Comparison of ENCODE assay signal across 1 cellular context in the genomic region with DNA sequence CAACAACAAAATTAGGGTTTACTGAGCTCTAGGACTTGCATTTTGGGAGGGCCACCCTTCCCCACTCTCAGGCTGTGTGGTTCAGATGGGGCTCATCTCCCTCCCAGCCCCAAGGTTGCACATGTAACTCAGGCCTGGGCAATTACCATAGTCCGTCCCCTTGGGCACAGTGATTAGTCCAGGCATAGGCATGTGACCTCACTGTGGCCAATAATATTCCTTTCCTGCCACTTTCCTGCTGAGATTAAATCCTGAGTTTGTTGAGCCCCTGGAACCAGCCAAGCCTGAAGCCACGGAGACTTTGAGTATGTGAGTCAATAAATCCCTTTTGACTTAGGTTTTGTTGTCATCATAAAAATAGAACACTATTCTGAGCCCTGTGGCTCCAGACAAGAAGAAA.
TF ChIP-seq lines count a peak whose summit lies in the region.

No MANE protein-coding gene starts in this region.

TF ChIP-seq in K562, 482 proteins besides CTCF, POLR2A, EP300 and RAD21 (continued from another document):
- no peak for TF ChIP-seq CHD7 (IDR thresholded peaks at IDR 0.05; ENCODE audit: low read depth, low read length)
- peak; percentile 25 for TF ChIP-seq NFYB (IDR thresholded peaks at IDR 0.05; ENCODE audit: extremely low read depth, insufficient read length)
- no peak for TF ChIP-seq RFX7 (CRISPR knock-in tag; IDR thresholded peaks at IDR 0.05)
- no peak for TF ChIP-seq NONO (IDR thresholded peaks at IDR 0.05; ENCODE audit: low read depth in 2 of 2, low read length in 1 of 2)
- TF ChIP-seq, protein P1, sequence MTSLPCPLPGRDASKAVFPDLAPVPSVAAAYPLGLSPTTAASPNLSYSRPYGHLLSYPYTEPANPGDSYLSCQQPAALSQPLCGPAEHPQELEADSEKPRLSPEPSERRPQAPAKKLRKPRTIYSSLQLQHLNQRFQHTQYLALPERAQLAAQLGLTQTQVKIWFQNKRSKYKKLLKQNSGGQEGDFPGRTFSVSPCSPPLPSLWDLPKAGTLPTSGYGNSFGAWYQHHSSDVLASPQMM (CRISPR knock-in tag; IDR thresholded peaks at IDR 0.05): no peak
- TF ChIP-seq HNRNPLL (IDR thresholded peaks at IDR 0.05; ENCODE audit: low read depth, low read length, poor library complexity, severe bottlenecking): no peak
- no peak for TF ChIP-seq GMEB1 (CRISPR knock-in tag; IDR thresholded peaks at IDR 0.05)
- TF ChIP-seq, protein P2, sequence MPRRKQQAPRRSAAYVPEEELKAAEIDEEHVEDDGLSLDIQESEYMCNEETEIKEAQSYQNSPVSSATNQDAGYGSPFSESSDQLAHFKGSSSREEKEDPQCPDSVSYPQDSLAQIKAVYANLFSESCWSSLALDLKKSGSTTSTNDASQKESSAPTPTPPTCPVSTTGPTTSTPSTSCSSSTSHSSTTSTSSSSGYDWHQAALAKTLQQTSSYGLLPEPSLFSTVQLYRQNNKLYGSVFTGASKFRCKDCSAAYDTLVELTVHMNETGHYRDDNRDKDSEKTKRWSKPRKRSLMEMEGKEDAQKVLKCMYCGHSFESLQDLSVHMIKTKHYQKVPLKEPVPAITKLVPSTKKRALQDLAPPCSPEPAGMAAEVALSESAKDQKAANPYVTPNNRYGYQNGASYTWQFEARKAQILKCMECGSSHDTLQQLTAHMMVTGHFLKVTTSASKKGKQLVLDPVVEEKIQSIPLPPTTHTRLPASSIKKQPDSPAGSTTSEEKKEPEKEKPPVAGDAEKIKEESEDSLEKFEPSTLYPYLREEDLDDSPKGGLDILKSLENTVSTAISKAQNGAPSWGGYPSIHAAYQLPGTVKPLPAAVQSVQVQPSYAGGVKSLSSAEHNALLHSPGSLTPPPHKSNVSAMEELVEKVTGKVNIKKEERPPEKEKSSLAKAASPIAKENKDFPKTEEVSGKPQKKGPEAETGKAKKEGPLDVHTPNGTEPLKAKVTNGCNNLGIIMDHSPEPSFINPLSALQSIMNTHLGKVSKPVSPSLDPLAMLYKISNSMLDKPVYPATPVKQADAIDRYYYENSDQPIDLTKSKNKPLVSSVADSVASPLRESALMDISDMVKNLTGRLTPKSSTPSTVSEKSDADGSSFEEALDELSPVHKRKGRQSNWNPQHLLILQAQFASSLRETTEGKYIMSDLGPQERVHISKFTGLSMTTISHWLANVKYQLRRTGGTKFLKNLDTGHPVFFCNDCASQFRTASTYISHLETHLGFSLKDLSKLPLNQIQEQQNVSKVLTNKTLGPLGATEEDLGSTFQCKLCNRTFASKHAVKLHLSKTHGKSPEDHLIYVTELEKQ (CRISPR knock-in tag; IDR thresholded peaks at IDR 0.05): no peak
